Comparison of ENCODE assay signal across 14 cellular contexts in genomic region chrX:116198810-116199209, GRCh38.
DNase-seq lines count a peak whose midpoint lies in the region; ATAC-seq, FAIRE-seq and TF ChIP-seq lines count a peak whose summit lies in the region.
"Had no signal": no experiment of that assay in that cellular context is flagged by ENCODE, and none has a peak within 500 bp of the region (broad histone marks: within the 10 kb centered on the region; RNA-seq: fewer than 3 reads in every experiment).

No MANE protein-coding gene starts in this region.

- peak; percentile 46 for TF ChIP-seq CTCF in C4-2B (conservative IDR thresholded peaks at IDR 0.05)

- peak; percentile 10 for DNase-seq in NCI-H2227 treated with DMSO at 0.1 percent for 48 hours (lab: John Stamatoyannopoulos, UW)
- no peak for DNase-seq in cerebellar nuclear complex (lab: John Stamatoyannopoulos, UW)
- DNase-seq in stimulated activated CD4-positive, alpha-beta T cell treated with anti-CD3 and anti-CD28 coated beads, Interleukin-12 subunit alpha, Interleukin-12 subunit beta, amount 100 ng/mL, for 4 hours, result no peak
- DNase-seq in COR-L47 (lab: John Stamatoyannopoulos, UW), result no peak
- no peak for DNase-seq in GDM1 (lab: John Stamatoyannopoulos, UW)
- DNase-seq: activated CD4-positive, alpha-beta T cell treated with anti-CD3 and anti-CD28 coated beads for 4 hours; activated effector memory CD4-positive, alpha-beta T cell treated with anti-CD3 and anti-CD28 coated beads, Interleukin-2, amount 50 U/mL, for 16 hours; CD4-positive, CD25-positive, alpha-beta regulatory T cell; kidney glomerular epithelial cell; naive B cell; upper lobe of left lung had no signal

- ATAC-seq in GM19351 (IDR thresholded peaks at IDR 0.05; ENCODE audit: unreplicated experiment), result peak; percentile 77

- no peak overlapping the region for H3K27ac ChIP-seq in C4-2B
- H3K27ac ChIP-seq: upper lobe of left lung had no signal

- peak; percentile 29 for FAIRE-seq in endometrium (lab: Jason Lieb, UNC)
